In genomic region chr3:55164191-55164590, GRCh38 we compare ENCODE assay signal across 26 cellular contexts.
A peak's percentile ranks its signal among the peaks of the same experiment; 100 is the strongest.
DNase-seq lines count a peak whose midpoint lies in the region; TF ChIP-seq lines count a peak whose summit lies in the region.
"Had no signal": no experiment of that assay in that cellular context is flagged by ENCODE, and none has a peak within 500 bp of the region (broad histone marks: within the 10 kb centered on the region; RNA-seq: fewer than 3 reads in every experiment).

No MANE protein-coding gene starts in this region.

- H2AFZ ChIP-seq in hepatocyte = no peak overlapping the region
- H2AFZ ChIP-seq: PC-9 had no signal

- no peaks in the 10 kb centered on the region for H3K9me3 ChIP-seq in hepatocyte (ENCODE audit: low read depth)
- no peaks in the 10 kb centered on the region for H3K9me3 ChIP-seq in skeletal muscle satellite cell (replicated peaks; ENCODE audit: low read length)
- H3K9me3 ChIP-seq: A549, Caco-2, SJCRH30 had no signal

- no peaks in the 10 kb centered on the region for H3K9me2 ChIP-seq in hepatocyte (replicated peaks; ENCODE audit: insufficient read depth)

- no peaks in the 10 kb centered on the region for H3K27me3 Mint-ChIP-seq in nephron progenitor cell (ENCODE audit: low read depth, poor library complexity)
- H3K27me3 Mint-ChIP-seq: B cell, IgD-negative memory B cell had no signal

- no peaks in the 10 kb centered on the region for H3K79me2 ChIP-seq in hepatocyte

- H3K27me3 ChIP-seq in hepatocyte (no peaks in the 10 kb centered on the region), skeletal muscle satellite cell (ENCODE audit: control insufficient read depth, insufficient read depth, low read length) (no peaks in the 10 kb centered on the region)
- H3K27me3 ChIP-seq: SJCRH30 had no signal

- no peaks in the 10 kb centered on the region for H3K36me3 ChIP-seq in hepatocyte (replicated peaks; ENCODE audit: insufficient read depth, low read depth)
- no peaks in the 10 kb centered on the region for H3K36me3 ChIP-seq in skeletal muscle satellite cell (ENCODE audit: insufficient read depth, low read length)
- H3K36me3 ChIP-seq: SJCRH30 had no signal

- H3K4me2 ChIP-seq in hepatocyte (no peak overlapping the region), skeletal muscle satellite cell (ENCODE audit: low read length) (no peak overlapping the region)
- H3K4me2 ChIP-seq: A549, KMS-11, PC-9 had no signal

- H3K27ac ChIP-seq in hepatocyte = peak overlapping the region; percentile 40
- H3K27ac ChIP-seq: A549, C4-2B, KMS-11, PC-9 had no signal

- in situ Hi-C loops in astrocyte of the spinal cord (cut with HindIII; ENCODE audit: low sequenced_read_pairs) = no loop called here

- H3K27ac Mint-ChIP-seq in nephron progenitor cell = no peak overlapping the region
- H3K27ac Mint-ChIP-seq: B cell; CD8-positive, alpha-beta T cell; IgD-negative memory B cell had no signal

- DNase-seq in LHCN-M2 (ENCODE audit: low read depth) = peak; percentile 78
- peak; percentile 62 for DNase-seq in astrocyte of the spinal cord (ENCODE audit: low read depth, low spot score)
- DNase-seq in hepatocyte (ENCODE audit: low spot score) = no peak
- DNase-seq in NCI-H1694 treated with DMSO at 0.1 percent for 48 hours (lab: John Stamatoyannopoulos, UW) = no peak
- no peak for DNase-seq in nephron progenitor cell
- no peak for DNase-seq in midbrain (lab: John Stamatoyannopoulos, UW)
- no peak for DNase-seq in OCI-M1 (lab: John Stamatoyannopoulos, UW)
- DNase-seq: Caco-2; CD8-positive, alpha-beta T cell; DMS 273 treated with DMSO at 0.1 percent for 48 hours; DMS79; GF-D8; NCI-H1092; NCI-H1436; NCI-H187 treated with DMSO at 0.1 percent for 48 hours; NCI-H524 treated with DMSO at 0.1 percent for 48 hours; NCI-H82; NK-92 treated with Interleukin-12 subunit alpha and Interleukin-12 subunit beta, amount 100 ng/mL, for 24 hours; PC-9 had no signal

- peak overlapping the region; percentile 84 for H3K9ac ChIP-seq in skeletal muscle satellite cell (ENCODE audit: low read depth, low read length)
- H3K9ac ChIP-seq: KMS-11 had no signal

- H3K4me3 Mint-ChIP-seq in nephron progenitor cell = no peak overlapping the region
- H3K4me3 Mint-ChIP-seq: B cell; CD8-positive, alpha-beta T cell had no signal

- H3K36me3 Mint-ChIP-seq in nephron progenitor cell (ENCODE audit: low read depth) = no peaks in the 10 kb centered on the region
- H3K36me3 Mint-ChIP-seq: CD8-positive, alpha-beta T cell; IgD-negative memory B cell had no signal

- no peak for TF ChIP-seq CTCF in astrocyte of the spinal cord (IDR thresholded peaks at IDR 0.05; ENCODE audit: low read depth, low read length)
- no peak for TF ChIP-seq CTCF in hepatocyte (IDR thresholded peaks at IDR 0.05; ENCODE audit: poor library complexity)
- TF ChIP-seq CTCF in nephron progenitor cell (IDR thresholded peaks at IDR 0.05) = no peak

- peaks cover 57% of the 10 kb centered on the region for H3K4me1 Mint-ChIP-seq in nephron progenitor cell
- H3K4me1 Mint-ChIP-seq: B cell had no signal

- peaks cover 3% of the 10 kb centered on the region for H3K9me3 Mint-ChIP-seq in nephron progenitor cell

- peaks cover 12% of the 10 kb centered on the region for H3K4me1 ChIP-seq in hepatocyte (ENCODE audit: insufficient read depth)
- peaks cover 95% of the 10 kb centered on the region for H3K4me1 ChIP-seq in skeletal muscle satellite cell (ENCODE audit: control insufficient read depth, insufficient read depth, low read length)
- H3K4me1 ChIP-seq: A549, Caco-2 had no signal

- H3K4me3 ChIP-seq in astrocyte of the spinal cord (ENCODE audit: low read depth, low read length) (no peak overlapping the region), hepatocyte (no peak overlapping the region), skeletal muscle satellite cell (ENCODE audit: low read length) (no peak overlapping the region)
- H3K4me3 ChIP-seq: A549, PC-9, SJCRH30 had no signal

- no peaks in the 10 kb centered on the region for H4K20me1 ChIP-seq in hepatocyte (ENCODE audit: insufficient read depth, poor library complexity, severe bottlenecking)

Comparison
In these comparisons a context has a peak if more than half of its experiments do, and no peak if none do; other contexts are left out.
1. DNase-seq: peak in LHCN-M2 (single experiment) and astrocyte of the spinal cord (single experiment); none in hepatocyte (single experiment), NCI-H1694 treated with DMSO at 0.1 percent for 48 hours (single experiment), nephron progenitor cell (single experiment), midbrain (single experiment) and OCI-M1 (single experiment).